15 cellular contexts compared by ENCODE assay signal in the genomic region with DNA sequence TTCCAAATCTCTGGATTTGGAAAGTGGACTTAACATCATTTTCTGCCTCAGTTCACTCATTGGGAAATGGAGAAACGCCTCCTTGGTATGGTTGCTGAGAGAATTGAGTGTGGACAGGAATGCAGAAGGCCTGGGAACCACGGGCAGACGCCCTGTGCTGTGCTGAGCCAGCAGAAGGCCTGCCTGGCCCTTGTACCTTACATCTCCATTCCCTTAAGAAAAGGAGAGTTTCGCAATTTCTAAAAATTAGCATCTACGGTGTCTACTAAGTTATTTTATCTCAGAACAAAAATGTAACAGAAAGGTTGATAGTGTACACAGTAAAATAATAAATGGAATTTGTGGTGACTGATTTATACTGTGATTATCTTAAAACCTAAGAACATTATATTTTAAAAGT.
"Had no signal": no experiment of that assay in that cellular context is flagged by ENCODE, and none has a peak within 500 bp of the region (broad histone marks: within the 10 kb centered on the region; RNA-seq: fewer than 3 reads in every experiment).

No MANE protein-coding gene starts in this region.

- DNase-seq: effector CD4-positive, alpha-beta T cell; endodermal cell; erythroblast; heart left ventricle; hippocampal formation; kidney glomerular epithelial cell; natural killer cell; psoas muscle; small intestine; stimulated activated CD4-positive, alpha-beta T cell treated with anti-CD3 and anti-CD28 coated beads, Interleukin-2, amount 100 ng/mL, for 48 hours; stimulated activated naive CD4-positive, alpha-beta T cell treated with Interleukin-2 at 50 U/mL for 16 hours had no signal

- H3K36me3 ChIP-seq: heart left ventricle had no signal

- H3K4me1 Mint-ChIP-seq: natural killer cell had no signal

- H3K9me3 ChIP-seq: heart left ventricle, psoas muscle had no signal

- H3K4me3 Mint-ChIP-seq: endodermal cell, natural killer cell had no signal

- H3K36me3 Mint-ChIP-seq: natural killer cell had no signal

- H3K4me1 ChIP-seq: heart left ventricle, psoas muscle had no signal

- H3K27ac Mint-ChIP-seq: endodermal cell, natural killer cell had no signal

- ATAC-seq: heart left ventricle, natural killer cell, psoas muscle had no signal

- FAIRE-seq: endothelial cell of umbilical vein, frontal cortex, islet of Langerhans, small intestine had no signal

- H3K27me3 ChIP-seq: heart left ventricle had no signal

- H3K4me3 ChIP-seq: coronary artery, heart left ventricle, psoas muscle had no signal

- H3K27ac ChIP-seq: coronary artery, heart left ventricle, psoas muscle had no signal

- H3K9me3 Mint-ChIP-seq: endodermal cell, natural killer cell had no signal
